In genomic region chr12:41151789-41152188, GRCh38 we compare ENCODE assay signal across 28 cellular contexts. TPM values are rescaled to one million over a fixed set of nuclear protein-coding genes. Genes with fewer than 3 reads are reported as not detected.
DNase-seq lines count a peak whose midpoint lies in the region; ATAC-seq, FAIRE-seq and TF ChIP-seq lines count a peak whose summit lies in the region.
"Had no signal": no experiment of that assay in that cellular context is flagged by ENCODE, and none has a peak within 500 bp of the region (broad histone marks: within the 10 kb centered on the region; RNA-seq: fewer than 3 reads in every experiment).

No MANE protein-coding gene starts in this region.

- DNase-seq in A549 (ENCODE audit: low read depth in 1 of 2, low spot score in 1 of 2) (peak; percentile 43 to 76), NCI-H226 (peak; percentile 29), epithelial cell of prostate (ENCODE audit: low read depth, low spot score) (peak; percentile 81), kidney epithelial cell (ENCODE audit: low read depth) (peak; percentile 1), D721Med (ENCODE audit: insufficient read length, low spot score) (no peak), NCI-H82 (lab: John Stamatoyannopoulos, UW) (no peak), OCI-M2 (lab: John Stamatoyannopoulos, UW; ENCODE audit: unreplicated experiment) (no peak), upper lobe of left lung (no peak)
- DNase-seq: activated CD4-positive, alpha-beta memory T cell treated with anti-CD3 and anti-CD28 coated beads, Interleukin-2, amount 10 ng/mL, durations not matched to agents 7 days and 5 days; Caco-2; gastrocnemius medialis; H9; kidney; NCI-H510A treated with DMSO at 0.1 percent for 48 hours; SJCRH30; small intestine; T-cell had no signal

- peak overlapping the region in 1 of 2 experiments; percentile 41; a peak in 1 of 6 replicates for H3K27ac ChIP-seq in A549
- peak overlapping the region; percentile 8 for H3K27ac ChIP-seq in epithelial cell of prostate
- H3K27ac ChIP-seq in upper lobe of left lung, result no peak overlapping the region
- H3K27ac ChIP-seq: gastrocnemius medialis, SJCRH30 had no signal

- FAIRE-seq in A549 (lab: Jason Lieb, UNC), result peak; percentile 84
- no peak for FAIRE-seq in D721Med (lab: Jason Lieb, UNC)
- FAIRE-seq: GM12878, urothelium cell line had no signal

- peak overlapping the region; percentile 49 for H3K4me2 ChIP-seq in A549

- TF ChIP-seq EP300 in A549 (IDR thresholded peaks at IDR 0.05) (no peak; a peak in 1 of 5 replicates), upper lobe of left lung (IDR thresholded peaks at IDR 0.05) (no peak)

- no peaks in the 10 kb centered on the region for H3K27me3 ChIP-seq in kidney epithelial cell (ENCODE audit: control insufficient read depth, insufficient read depth, low read length)
- H3K27me3 ChIP-seq in upper lobe of left lung, result no peaks in the 10 kb centered on the region
- H3K27me3 ChIP-seq: gastrocnemius medialis, SJCRH30 had no signal

- POLR2A ChIA-PET in A549 (lab: Yijun Ruan, JAX), result no interaction called here

- no peaks in the 10 kb centered on the region for H3K9me3 ChIP-seq in A549
- H3K9me3 ChIP-seq in upper lobe of left lung, result no peaks in the 10 kb centered on the region
- H3K9me3 ChIP-seq: Caco-2, gastrocnemius medialis, SJCRH30 had no signal

- 4% methylated on average over 3 of the region's 3 CpGs for WGBS in A549 (ENCODE audit: missing lambda C conversion rate)
- 73 to 79% methylated on average over 3 of the region's 3 CpGs for WGBS in upper lobe of left lung, 2 donors

- CTCF ChIA-PET in A549 (lab: Yijun Ruan, JAX), result interaction anchor here (0.6 kb wide), 2 partner anchors 156 to 854 kb away, joined by 3 to 4 read pairs; no protein-coding TSS in a partner anchor

- TF ChIP-seq POLR2A in A549 (IDR thresholded peaks at IDR 0.05; ENCODE audit: low read length) (no peak), upper lobe of left lung (IDR thresholded peaks at IDR 0.05) (no peak)

- peaks cover 14% of the 10 kb centered on the region for H3K4me1 ChIP-seq in A549
- H3K4me1 ChIP-seq in upper lobe of left lung, result no peaks in the 10 kb centered on the region
- H3K4me1 ChIP-seq: Caco-2, gastrocnemius medialis, SJCRH30 had no signal

- no peak for TF ChIP-seq RAD21 in A549 (conservative IDR thresholded peaks at IDR 0.05 in 1 of 2, IDR thresholded peaks at IDR 0.05 in 1 of 2)

- ATAC-seq in A549 (peak; percentile 84 to 98), upper lobe of left lung (ENCODE audit: low FRiP score in 2 of 2) (no peak)
- ATAC-seq: activated CD4-positive, CD25-positive, alpha-beta regulatory T cell treated with anti-CD3 and anti-CD28 coated beads, Interleukin-2, amount 50 U/mL, for 24 hours; gastrocnemius medialis; GM12878; Panc1; stimulated activated effector memory CD8-positive, alpha-beta T cell treated with anti-CD3 and anti-CD28 coated beads, Interleukin-12 subunit alpha, Interleukin-12 subunit beta, amount 100 ng/mL, for 72 hours; T-cell had no signal

- H3K4me3 ChIP-seq in A549 (no peak overlapping the region), kidney epithelial cell (ENCODE audit: low read depth, low read length) (no peak overlapping the region), upper lobe of left lung (no peak overlapping the region)
- H3K4me3 ChIP-seq: gastrocnemius medialis, GM12878, lung, SJCRH30 had no signal

- no peaks in the 10 kb centered on the region for H3K36me3 ChIP-seq in kidney epithelial cell (ENCODE audit: control insufficient read depth, insufficient read depth, low read length)
- no peaks in the 10 kb centered on the region for H3K36me3 ChIP-seq in upper lobe of left lung
- H3K36me3 ChIP-seq: gastrocnemius medialis, SJCRH30 had no signal

- no peak for TF ChIP-seq CTCF in A549 (IDR thresholded peaks at IDR 0.05)
- TF ChIP-seq CTCF in kidney epithelial cell (IDR thresholded peaks at IDR 0.05; ENCODE audit: insufficient read depth, low read length, poor library complexity, severe bottlenecking), result no peak
- no peak for TF ChIP-seq CTCF in D721Med (IDR thresholded peaks at IDR 0.05; ENCODE audit: insufficient read depth, missing control alignments)
- no peak for TF ChIP-seq CTCF in upper lobe of left lung (IDR thresholded peaks at IDR 0.05)

TF ChIP-seq in A549, 52 proteins besides CTCF, POLR2A, EP300 and RAD21 (continues in another document):
- no peak for TF ChIP-seq USF2 (IDR thresholded peaks at IDR 0.05)
- TF ChIP-seq PBX3 (IDR thresholded peaks at IDR 0.05), result no peak
- TF ChIP-seq FOSB (CRISPR knock-in tag; IDR thresholded peaks at IDR 0.05), result no peak
- no peak for TF ChIP-seq ELK1 (IDR thresholded peaks at IDR 0.05; ENCODE audit: low read depth, low read length)
- no peak for TF ChIP-seq ATOH8 (CRISPR knock-in tag; IDR thresholded peaks at IDR 0.05; ENCODE audit: low read depth)
- TF ChIP-seq KDM5A (IDR thresholded peaks at IDR 0.05), result no peak
- no peak for TF ChIP-seq ZC3H11A (IDR thresholded peaks at IDR 0.05)
- peak; percentile 76 for TF ChIP-seq FOSL2 (IDR thresholded peaks at IDR 0.05)
- peak; percentile 86 for TF ChIP-seq FOSL2 (CRISPR knock-in tag; IDR thresholded peaks at IDR 0.05)
- no peak for TF ChIP-seq RFX5 (IDR thresholded peaks at IDR 0.05)
- peak; percentile 78 for TF ChIP-seq JUNB (IDR thresholded peaks at IDR 0.05)
- TF ChIP-seq EHMT2 (IDR thresholded peaks at IDR 0.05; ENCODE audit: low read depth), result no peak
- no peak for TF ChIP-seq CHD2 (IDR thresholded peaks at IDR 0.05; ENCODE audit: low read length, partially characterized antibody)
- TF ChIP-seq GATA3 (IDR thresholded peaks at IDR 0.05; ENCODE audit: borderline replicate concordance), result no peak
- peak; percentile 39 to 55; a peak in 3 of 4 replicates for TF ChIP-seq CEBPB (IDR thresholded peaks at IDR 0.05)
- TF ChIP-seq HEYL (CRISPR knock-in tag; IDR thresholded peaks at IDR 0.05), result no peak
- no peak for TF ChIP-seq BCL3 (IDR thresholded peaks at IDR 0.05)
- no peak for TF ChIP-seq KDM1A (IDR thresholded peaks at IDR 0.05; ENCODE audit: low read depth)
- no peak for TF ChIP-seq NR3C1 (IDR thresholded peaks at IDR 0.05)
- TF ChIP-seq PHF8 (IDR thresholded peaks at IDR 0.05; ENCODE audit: borderline replicate concordance, low read depth), result no peak
- no peak for TF ChIP-seq HES2 (IDR thresholded peaks at IDR 0.05)
- TF ChIP-seq MYC (IDR thresholded peaks at IDR 0.05; ENCODE audit: borderline replicate concordance, low read length), result no peak
- no peak for TF ChIP-seq TP53 (CRISPR knock-in tag; IDR thresholded peaks at IDR 0.05)

RNA-seq across cellular contexts. Expression of gene PDZRN4, which starts 36.3 kb away (rescaled TPM):
- polyA plus RNA-seq in A549 (2011; rRNA removed), result 0.03 and 0.04 TPM in 2 replicates
- not detected in 2 replicates for polyA plus RNA-seq in A549 (2012; cell fraction: cytosol; rRNA removed)
- 0.01 and 0.04 TPM in 2 replicates for polyA plus RNA-seq in A549 (2012; cell fraction: nucleus; rRNA removed)
- 0.03 TPM in 1 of 3 replicates, not detected in the others for polyA plus RNA-seq in A549 (2017; fragmentation: RNase III; extraction: RNeasy Plus Mini Kit Qiagen cat#74134 plus additional on column Dnase treatment)
- not detected in 2 replicates for polyA minus RNA-seq in A549 (2011; rRNA and poly(A)+ RNA removed)
- total RNA-seq in kidney epithelial cell, result 0.07 TPM in 1 of 2 replicates, not detected in the other
- 1 to 10 TPM in 1 of 6 donors, under 1 TPM in 4, not detected in 1; 0.17 to 1.3 (median 0.61) TPM for total RNA-seq in upper lobe of left lung
- total RNA-seq: A673; activated CD4-positive, alpha-beta memory T cell treated with anti-CD3 and anti-CD28 coated beads, Interleukin-2, amount 10 ng/mL, durations not matched to agents 7 days and 5 days; activated T-helper 2 cell treated with anti-CD3 and anti-CD28 coated beads, Interferon-gamma antibody, Interleukin-2, Interleukin-4, amounts not matched to agents 10 μg/mL and 5 μg/mL and 100 μg/mL, durations not matched to agents 14 hours and 24 hours and 36 hours; Caco-2; epithelial cell of proximal tubule; GM12878; H9; pulmonary artery endothelial cell; SJCRH30; T-cell had no signal
- polyA plus RNA-seq: BJ had no signal

Comparison
In these comparisons a context has a peak if more than half of its experiments do, and no peak if none do; other contexts are left out.
1. ATAC-seq: peak in A549 (2 of 2); none in upper lobe of left lung (0 of 2).
2. DNase-seq: peak in A549 (2 of 2), NCI-H226 (single experiment), epithelial cell of prostate (single experiment) and kidney epithelial cell (single experiment); none in D721Med (single experiment), NCI-H82 (single experiment), OCI-M2 (single experiment) and upper lobe of left lung (0 of 2).